In the genomic region with DNA sequence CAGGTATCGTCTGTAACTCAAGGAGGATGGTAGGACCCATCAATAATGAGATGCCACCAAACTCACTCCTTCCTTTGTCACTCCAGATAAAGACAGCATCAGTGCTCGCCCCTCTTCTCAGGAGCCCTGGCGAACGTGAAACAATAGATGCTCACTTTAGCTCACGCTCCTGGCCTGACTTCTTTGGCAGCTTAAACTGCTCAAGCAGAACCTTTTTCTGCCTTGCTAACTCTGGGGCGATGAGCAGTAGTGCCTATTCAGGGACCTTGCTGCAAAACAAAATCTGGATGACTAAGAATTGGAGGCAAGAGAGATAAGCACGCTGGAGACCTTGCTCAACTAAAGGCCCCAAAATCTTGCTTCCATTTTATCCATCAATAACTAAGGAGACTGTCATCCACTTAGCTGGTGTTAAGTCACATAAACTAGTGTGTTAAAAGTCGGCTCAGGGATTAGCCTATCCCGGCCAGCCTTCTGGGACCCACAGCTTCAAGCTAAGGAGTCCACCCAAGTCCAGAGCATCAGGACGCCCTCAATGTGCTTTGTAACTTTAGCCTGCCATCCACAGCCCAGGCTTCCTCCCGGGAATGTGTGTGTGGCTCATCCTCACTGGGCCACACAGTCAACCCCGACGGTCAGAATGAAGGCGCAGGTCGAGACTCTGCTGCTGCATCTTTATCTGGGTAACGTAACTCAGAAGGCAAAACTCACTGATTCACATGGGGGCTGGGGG, we compare ENCODE assay signal across 15 cellular contexts. TPM values are rescaled to one million over a fixed set of nuclear protein-coding genes. Genes with fewer than 3 reads are reported as not detected.
DNase-seq lines count a peak whose midpoint lies in the region; ATAC-seq and TF ChIP-seq lines count a peak whose summit lies in the region.
"Had no signal": no experiment of that assay in that cellular context is flagged by ENCODE, and none has a peak within 500 bp of the region (broad histone marks: within the 10 kb centered on the region; RNA-seq: fewer than 3 reads in every experiment).

No MANE protein-coding gene starts in this region.

- TF ChIP-seq CTCF in natural killer cell (IDR thresholded peaks at IDR 0.05) (no peak), WERI-Rb-1 (IDR thresholded peaks at IDR 0.05; ENCODE audit: low read depth, low read length) (no peak), nephron (IDR thresholded peaks at IDR 0.05; ENCODE audit: unreplicated experiment in 3 of 3) (no peak), vagina (IDR thresholded peaks at IDR 0.05) (no peak)

- intact Hi-C loops in natural killer cell (cut with micrococcal nuclease): no loop called here
- intact Hi-C loops in vagina (cut with DNase I): no loop called here

- H3K27ac ChIP-seq in WERI-Rb-1: peak overlapping the region; percentile 96
- peak overlapping the region; percentile 41 for H3K27ac ChIP-seq in vagina
- H3K27ac ChIP-seq: HL-60 had no signal

- no peak for ATAC-seq in natural killer cell treated with Interleukin-12 subunit alpha and Interleukin-12 subunit beta and Interleukin-15 and Interleukin-18, amount 100 ng/mL, for 72 hours
- ATAC-seq in natural killer cell (no peak), HG03378 (IDR thresholded peaks at IDR 0.05; ENCODE audit: unreplicated experiment) (no peak)
- ATAC-seq: activated T-helper 17 cell treated with anti-CD3 and anti-CD28 coated beads, Interleukin-2, amount 50 U/mL, for 72 hours had no signal

- H3K36me3 ChIP-seq in WERI-Rb-1 (peaks cover 18% of the 10 kb centered on the region), vagina (no peaks in the 10 kb centered on the region)

- H3K27me3 Mint-ChIP-seq in natural killer cell treated with Interleukin-12 subunit alpha and Interleukin-12 subunit beta and Interleukin-15 and Interleukin-18, amount 100 ng/mL, for 72 hours: no peaks in the 10 kb centered on the region
- H3K27me3 Mint-ChIP-seq in natural killer cell (ENCODE audit: low read depth in 2 of 2): no peaks in the 10 kb centered on the region
- no peaks in the 10 kb centered on the region for H3K27me3 Mint-ChIP-seq in nephron (ENCODE audit: low read depth)
- H3K27me3 Mint-ChIP-seq: activated T-helper 17 cell treated with anti-CD3 and anti-CD28 coated beads, Interleukin-2, amount 50 U/mL, for 72 hours had no signal

- H3K4me3 ChIP-seq in WERI-Rb-1 (ENCODE audit: low read depth, low read length) (no peak overlapping the region), vagina (no peak overlapping the region)
- H3K4me3 ChIP-seq: lung had no signal

- H3K9me3 ChIP-seq in WERI-Rb-1 (ENCODE audit: severe bottlenecking) (no peaks in the 10 kb centered on the region), vagina (no peaks in the 10 kb centered on the region)

- H3K4me3 Mint-ChIP-seq in natural killer cell treated with Interleukin-12 subunit alpha and Interleukin-12 subunit beta and Interleukin-15 and Interleukin-18, amount 100 ng/mL, for 72 hours: no peak overlapping the region
- no peak overlapping the region for H3K4me3 Mint-ChIP-seq in natural killer cell
- H3K4me3 Mint-ChIP-seq in nephron: no peak overlapping the region
- H3K4me3 Mint-ChIP-seq: activated CD4-positive, alpha-beta T cell treated with anti-CD3 and anti-CD28 coated beads, Interleukin-2, amount 10 ng/mL, durations not matched to agents 24 days and 14 days; activated T-helper 17 cell treated with anti-CD3 and anti-CD28 coated beads, Interleukin-2, amount 50 U/mL, for 72 hours had no signal

- DNase-seq in natural killer cell treated with Interleukin-12 subunit alpha and Interleukin-12 subunit beta and Interleukin-15 and Interleukin-18, amount 100 ng/mL, for 72 hours (ENCODE audit: low spot score): peak; percentile 34
- DNase-seq in natural killer cell: no peak
- DNase-seq in WERI-Rb-1: peak; percentile 79
- peak; percentile 31 to 74 for DNase-seq in vagina (ENCODE audit: extremely low spot score in 2 of 2)
- no peak for DNase-seq in activated effector memory CD4-positive, alpha-beta T cell treated with Interleukin-2 at 50 U/mL for 16 hours
- no peak for DNase-seq in NCI-H146 treated with DMSO at 0.1 percent for 48 hours (lab: John Stamatoyannopoulos, UW; ENCODE audit: unreplicated experiment)
- DNase-seq: activated CD4-positive, alpha-beta T cell treated with anti-CD3 and anti-CD28 coated beads, Interleukin-2, amount 10 ng/mL, durations not matched to agents 24 days and 14 days; NCI-H2029 treated with DMSO at 0.1 percent for 48 hours; NCI-H748 treated with DMSO at 0.1 percent for 48 hours; occipital lobe had no signal

- no peak overlapping the region for H3K27ac Mint-ChIP-seq in natural killer cell treated with Interleukin-12 subunit alpha and Interleukin-12 subunit beta and Interleukin-15 and Interleukin-18, amount 100 ng/mL, for 72 hours
- H3K27ac Mint-ChIP-seq in natural killer cell: peak overlapping the region in 1 of 2 donors; percentile 54
- peak overlapping the region in 2 of 3 experiments; percentile 23 to 74 for H3K27ac Mint-ChIP-seq in nephron
- H3K27ac Mint-ChIP-seq: activated CD4-positive, alpha-beta T cell treated with anti-CD3 and anti-CD28 coated beads, Interleukin-2, amount 10 ng/mL, durations not matched to agents 24 days and 14 days; activated T-helper 17 cell treated with anti-CD3 and anti-CD28 coated beads, Interleukin-2, amount 50 U/mL, for 72 hours had no signal

- H3K4me1 Mint-ChIP-seq in natural killer cell treated with Interleukin-12 subunit alpha and Interleukin-12 subunit beta and Interleukin-15 and Interleukin-18, amount 100 ng/mL, for 72 hours (ENCODE audit: low read depth in 2 of 2): peaks cover 8 to 22% of the 10 kb centered on the region in 2 donors
- H3K4me1 Mint-ChIP-seq in natural killer cell (peaks cover 43 to 67% of the 10 kb centered on the region in 2 donors), nephron (peaks cover 82% of the 10 kb centered on the region)

- TF ChIP-seq POLR2A in vagina (IDR thresholded peaks at IDR 0.05): no peak

- H3K9me3 Mint-ChIP-seq in natural killer cell treated with Interleukin-12 subunit alpha and Interleukin-12 subunit beta and Interleukin-15 and Interleukin-18, amount 100 ng/mL, for 72 hours: no peaks in the 10 kb centered on the region
- H3K9me3 Mint-ChIP-seq in natural killer cell: no peaks in the 10 kb centered on the region
- no peaks in the 10 kb centered on the region for H3K9me3 Mint-ChIP-seq in nephron
- H3K9me3 Mint-ChIP-seq: activated CD4-positive, alpha-beta T cell treated with anti-CD3 and anti-CD28 coated beads, Interleukin-2, amount 10 ng/mL, durations not matched to agents 24 days and 14 days; activated T-helper 17 cell treated with anti-CD3 and anti-CD28 coated beads, Interleukin-2, amount 50 U/mL, for 72 hours had no signal

- no peaks in the 10 kb centered on the region for H3K36me3 Mint-ChIP-seq in natural killer cell treated with Interleukin-12 subunit alpha and Interleukin-12 subunit beta and Interleukin-15 and Interleukin-18, amount 100 ng/mL, for 72 hours
- H3K36me3 Mint-ChIP-seq in natural killer cell (no peaks in the 10 kb centered on the region), nephron (ENCODE audit: low read depth) (peaks cover 34% of the 10 kb centered on the region)

- peaks cover 88% of the 10 kb centered on the region for H3K4me1 ChIP-seq in vagina

- H3K27me3 ChIP-seq in WERI-Rb-1 (ENCODE audit: insufficient read depth, low read depth, severe bottlenecking) (no peaks in the 10 kb centered on the region), vagina (no peaks in the 10 kb centered on the region)

RNA-seq across cellular contexts. Expression of a gene that starts 38.9 kb away (rescaled TPM):
- total RNA-seq in natural killer cell treated with Interleukin-12 subunit alpha and Interleukin-12 subunit beta and Interleukin-15 and Interleukin-18, amount 100 ng/mL, for 72 hours: 10 to 100 TPM; 10.8 to 21.1 TPM
- total RNA-seq in natural killer cell (10 to 100 TPM; 49.1 to 60.0 (median 52.4) TPM), vagina (46.4 TPM)

Comparison
In these comparisons a context has a peak if more than half of its experiments do, and no peak if none do; other contexts are left out.
1. DNase-seq: peak in natural killer cell treated with Interleukin-12 subunit alpha and Interleukin-12 subunit beta and Interleukin-15 and Interleukin-18, amount 100 ng/mL, for 72 hours (single experiment), WERI-Rb-1 (single experiment) and vagina (2 of 2); none in natural killer cell (single experiment), activated effector memory CD4-positive, alpha-beta T cell treated with Interleukin-2 at 50 U/mL for 16 hours (single experiment) and NCI-H146 treated with DMSO at 0.1 percent for 48 hours (single experiment).
2. H3K27ac Mint-ChIP-seq: peak in nephron (2 of 3); none in natural killer cell treated with Interleukin-12 subunit alpha and Interleukin-12 subunit beta and Interleukin-15 and Interleukin-18, amount 100 ng/mL, for 72 hours (0 of 2).